20 cellular contexts compared by ENCODE assay signal in genomic region chr1:84217239-84217638, GRCh38.
"Had no signal": no experiment of that assay in that cellular context is flagged by ENCODE, and none has a peak within 500 bp of the region (broad histone marks: within the 10 kb centered on the region; RNA-seq: fewer than 3 reads in every experiment).

No MANE protein-coding gene starts in this region.

- H3K4me1 ChIP-seq: left lung, psoas muscle, sigmoid colon, stomach had no signal

- DNase-seq: dorsolateral prefrontal cortex; effector CD4-positive, alpha-beta T cell; hypothalamus; left lung; mesendoderm; midbrain; nephron progenitor cell; occipital lobe; ovary; posterior cingulate gyrus; psoas muscle; right cardiac atrium; sigmoid colon; stimulated activated CD4-positive, alpha-beta T cell treated with anti-CD3 and anti-CD28 coated beads, Interleukin-2, amount 100 ng/mL, for 24 hours; stimulated activated CD4-positive, alpha-beta T cell treated with anti-CD3 and anti-CD28 coated beads, Interleukin-4, amount 100 ng/mL, for 24 hours; stimulated activated naive CD4-positive, alpha-beta T cell treated with Interleukin-2 at 50 U/mL for 16 hours; stomach; thyroid gland; trophoblast cell had no signal

- H3K9me3 ChIP-seq: ovary, thyroid gland had no signal

- H3K4me3 ChIP-seq: dorsolateral prefrontal cortex, left lung, ovary, psoas muscle, sigmoid colon, stomach, thyroid gland had no signal

- H3K27me3 ChIP-seq: dorsolateral prefrontal cortex, left lung, ovary, sigmoid colon, stomach, thyroid gland had no signal

- H3K27ac Mint-ChIP-seq: nephron progenitor cell; stimulated activated effector memory CD8-positive, alpha-beta T cell treated with anti-CD3 and anti-CD28 coated beads, Interleukin-12 subunit alpha, Interleukin-12 subunit beta, amount 100 ng/mL, for 72 hours had no signal

- H3K36me3 ChIP-seq: left lung, ovary, thyroid gland had no signal

- H3K4me3 Mint-ChIP-seq: nephron progenitor cell; stimulated activated effector memory CD8-positive, alpha-beta T cell treated with anti-CD3 and anti-CD28 coated beads, Interleukin-12 subunit alpha, Interleukin-12 subunit beta, amount 100 ng/mL, for 72 hours had no signal

- H3K27ac ChIP-seq: dorsolateral prefrontal cortex, left lung, ovary, psoas muscle, sigmoid colon, stomach, thyroid gland had no signal

- H3K4me1 Mint-ChIP-seq: nephron progenitor cell had no signal

- ATAC-seq: left lung; psoas muscle; right cardiac atrium; stimulated activated effector memory CD8-positive, alpha-beta T cell treated with anti-CD3 and anti-CD28 coated beads, Interleukin-12 subunit alpha, Interleukin-12 subunit beta, amount 100 ng/mL, for 72 hours had no signal
